12 cellular contexts compared by ENCODE assay signal in the genomic region with DNA sequence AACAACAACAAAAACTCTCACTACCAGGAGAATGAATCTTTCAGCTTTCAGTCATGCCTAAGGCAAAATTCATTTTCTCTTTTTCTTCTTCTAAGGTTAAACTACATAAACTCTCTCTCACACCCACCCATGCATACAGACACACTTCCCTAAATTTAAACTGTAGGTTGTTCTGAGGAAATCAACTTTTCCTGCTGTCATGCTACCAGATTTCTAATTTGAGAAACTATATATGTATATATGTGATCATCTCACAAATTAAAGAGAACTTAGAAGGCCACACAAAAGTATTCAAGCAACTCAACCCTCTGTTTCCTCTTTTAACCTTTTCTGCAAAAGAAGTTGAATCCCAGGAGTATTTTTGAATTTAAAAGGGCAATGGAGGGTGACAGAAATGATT.
"Had no signal": no experiment of that assay in that cellular context is flagged by ENCODE, and none has a peak within 500 bp of the region (broad histone marks: within the 10 kb centered on the region; RNA-seq: fewer than 3 reads in every experiment).

No MANE protein-coding gene starts in this region.

- H3K4me1 Mint-ChIP-seq: stimulated activated naive CD8-positive, alpha-beta T cell treated with anti-CD3 and anti-CD28 coated beads, Interleukin-15, amount 100 ng/mL, for 72 hours had no signal

- ATAC-seq: stimulated activated naive CD8-positive, alpha-beta T cell treated with anti-CD3 and anti-CD28 coated beads, Interleukin-15, amount 100 ng/mL, for 72 hours had no signal

- H3K9me3 Mint-ChIP-seq: activated CD4-positive, alpha-beta memory T cell treated with anti-CD3 and anti-CD28 coated beads for 36 hours; stimulated activated naive CD8-positive, alpha-beta T cell treated with anti-CD3 and anti-CD28 coated beads, Interleukin-15, amount 100 ng/mL, for 72 hours had no signal

- H3K4me1 ChIP-seq: left ventricle myocardium inferior, sigmoid colon had no signal

- H3K9me3 ChIP-seq: ascending aorta, left ventricle myocardium inferior, sigmoid colon, testis had no signal

- H3K27me3 ChIP-seq: ascending aorta, sigmoid colon, testis had no signal

- H3K27ac ChIP-seq: ascending aorta, left ventricle myocardium inferior, sigmoid colon, testis had no signal

- H3K36me3 Mint-ChIP-seq: activated CD4-positive, alpha-beta memory T cell treated with anti-CD3 and anti-CD28 coated beads for 36 hours had no signal

- H3K27me3 Mint-ChIP-seq: activated CD4-positive, alpha-beta memory T cell treated with anti-CD3 and anti-CD28 coated beads for 36 hours; stimulated activated naive CD8-positive, alpha-beta T cell treated with anti-CD3 and anti-CD28 coated beads, Interleukin-15, amount 100 ng/mL, for 72 hours had no signal

- H3K36me3 ChIP-seq: ascending aorta, left ventricle myocardium inferior, sigmoid colon had no signal

- DNase-seq: activated CD4-positive, alpha-beta memory T cell treated with anti-CD3 and anti-CD28 coated beads for 36 hours; effector CD4-positive, alpha-beta T cell; foreskin melanocyte; kidney; left ventricle myocardium inferior; mesenchymal stem cell; sigmoid colon; stimulated activated CD4-positive, alpha-beta T cell treated with anti-CD3 and anti-CD28 coated beads, Interleukin-12 subunit alpha, Interleukin-12 subunit beta, amount 100 ng/mL, for 4 hours; stimulated activated naive CD8-positive, alpha-beta T cell treated with anti-CD3 and anti-CD28 coated beads, Interleukin-15, amount 100 ng/mL, for 72 hours; T-helper 9 cell; testis had no signal

- H3K27ac Mint-ChIP-seq: activated CD4-positive, alpha-beta memory T cell treated with anti-CD3 and anti-CD28 coated beads for 36 hours; stimulated activated naive CD8-positive, alpha-beta T cell treated with anti-CD3 and anti-CD28 coated beads, Interleukin-15, amount 100 ng/mL, for 72 hours had no signal

- H3K4me3 Mint-ChIP-seq: activated CD4-positive, alpha-beta memory T cell treated with anti-CD3 and anti-CD28 coated beads for 36 hours; stimulated activated naive CD8-positive, alpha-beta T cell treated with anti-CD3 and anti-CD28 coated beads, Interleukin-15, amount 100 ng/mL, for 72 hours had no signal

- H3K4me3 ChIP-seq: ascending aorta, left ventricle myocardium inferior, sigmoid colon, testis had no signal
